10 cellular contexts compared by ENCODE assay signal in genomic region chr9:131630206-131630831, GRCh38.
A peak's percentile ranks its signal among the peaks of the same experiment; 100 is the strongest.
DNase-seq lines count a peak whose midpoint lies in the region; ATAC-seq and TF ChIP-seq lines count a peak whose summit lies in the region.
"Had no signal": no experiment of that assay in that cellular context is flagged by ENCODE, and none has a peak within 500 bp of the region (broad histone marks: within the 10 kb centered on the region; RNA-seq: fewer than 3 reads in every experiment).

No MANE protein-coding gene starts in this region.

- H4K20me1 ChIP-seq in OCI-LY7 (ENCODE audit: insufficient read depth, low read length) = 0 out of 2 replicates have a peak, but pooled peaks cover 3% of the 10 kb centered on the region

- H3K9me2 ChIP-seq in OCI-LY7 (ENCODE audit: insufficient read depth, low read length) = no peaks in the 10 kb centered on the region

- H3K79me2 ChIP-seq in OCI-LY7 (ENCODE audit: insufficient read depth, low read depth, low read length) = peaks cover 26% of the 10 kb centered on the region; the same call in 1 of the 2 replicates

- CTCF ChIA-PET in OCI-LY7 (lab: Charles Lee; ENCODE audit: unreplicated experiment) = interaction anchor here (0.6 kb wide), 2 partner anchors 93 to 149 kb away, joined by 3 to 5 read pairs; no protein-coding TSS in a partner anchor
- CTCF ChIA-PET in naive thymus-derived CD4-positive, alpha-beta T cell (lab: Charles Lee) = interaction anchor here (1.0 kb wide), 1 partner anchor 10 kb away, joined by 3 read pairs; no protein-coding TSS in a partner anchor

- no peaks in the 10 kb centered on the region for H3K27me3 Mint-ChIP-seq in naive thymus-derived CD4-positive, alpha-beta T cell

- intact Hi-C loops in OCI-LY7 (cut with micrococcal nuclease; ENCODE audit: unreplicated experiment) (no loop called here), posterior cingulate gyrus (cut with DNase I) (no loop called here)
- intact Hi-C loops in naive thymus-derived CD4-positive, alpha-beta T cell (cut with micrococcal nuclease) = no loop called here

- peak overlapping the region; percentile 14; the same call in 1 of the 2 replicates for H3K4me2 ChIP-seq in OCI-LY7 (ENCODE audit: low read length)

- peaks cover 93% of the 10 kb centered on the region for H3K36me3 ChIP-seq in OCI-LY7 (ENCODE audit: insufficient read depth, low read length)
- peaks cover 0 to 41% (median 0%) of the 10 kb centered on the region in 3 experiments for H3K36me3 ChIP-seq in naive thymus-derived CD4-positive, alpha-beta T cell (ENCODE audit: control insufficient read depth in 2 of 3, insufficient read depth in 3 of 3, low read length in 3 of 3)

- peaks cover 0 to 27% (median 16%) of the 10 kb centered on the region in 5 donors for H3K36me3 Mint-ChIP-seq in naive thymus-derived CD4-positive, alpha-beta T cell

- POLR2A ChIA-PET in OCI-LY7 (lab: Charles Lee) = interaction anchor here (1.0 to 1.1 kb wide), 2 partner anchors 11 to 66 kb away, joined by 3 to 4 read pairs; no protein-coding TSS in a partner anchor
- POLR2A ChIA-PET in naive thymus-derived CD4-positive, alpha-beta T cell (lab: Charles Lee) = no interaction called here

- H3K27ac Mint-ChIP-seq in naive thymus-derived CD4-positive, alpha-beta T cell = peak overlapping the region in 4 of 9 donors; percentile 6 to 81 (median 59)

- H3K9me3 Mint-ChIP-seq in naive thymus-derived CD4-positive, alpha-beta T cell = no peaks in the 10 kb centered on the region

- ATAC-seq in naive thymus-derived CD4-positive, alpha-beta T cell = peak; percentile 6

- H3K4me1 Mint-ChIP-seq in naive thymus-derived CD4-positive, alpha-beta T cell = peaks cover 5 to 73% (median 16%) of the 10 kb centered on the region in 7 donors

- peak overlapping the region; percentile 31; the same call in 1 of the 2 replicates for H3K4me3 ChIP-seq in GM12864 (ENCODE audit: low read depth, low read length)
- no peak overlapping the region for H3K4me3 ChIP-seq in OCI-LY7 (ENCODE audit: low read depth, low read length, poor library complexity, severe bottlenecking)
- no peak overlapping the region for H3K4me3 ChIP-seq in naive thymus-derived CD4-positive, alpha-beta T cell (ENCODE audit: low read length)

- H3K4me1 ChIP-seq in OCI-LY7 (ENCODE audit: insufficient read depth, low read length, poor library complexity, severe bottlenecking) = peaks cover 31% of the 10 kb centered on the region
- H3K4me1 ChIP-seq in naive thymus-derived CD4-positive, alpha-beta T cell (ENCODE audit: control insufficient read depth in 2 of 2, insufficient read depth in 2 of 2, low read length in 2 of 2) = peaks cover 7 to 48% of the 10 kb centered on the region in 2 donors

- H3K4me3 Mint-ChIP-seq in naive thymus-derived CD4-positive, alpha-beta T cell = peak overlapping the region in 1 of 10 donors; percentile 30

- no peak overlapping the region for H2AFZ ChIP-seq in OCI-LY7 (ENCODE audit: low read length)

- DNase-seq in GM12864 (ENCODE audit: low read depth) (no peak), GM20000 (ENCODE audit: low spot score) (peak; percentile 61), OCI-LY7 (ENCODE audit: low spot score) (no peak), AG08396 (ENCODE audit: low spot score) (no peak), posterior cingulate gyrus (no peak), SIG-M5 (lab: John Stamatoyannopoulos, UW) (no peak), DMS 273 (lab: John Stamatoyannopoulos, UW; ENCODE audit: unreplicated experiment) (no peak)
- DNase-seq in naive thymus-derived CD4-positive, alpha-beta T cell = no peak
- DNase-seq: NCI-H510A had no signal

- no peaks in the 10 kb centered on the region for H3K9me3 ChIP-seq in OCI-LY7 (ENCODE audit: low read length)
- H3K9me3 ChIP-seq in naive thymus-derived CD4-positive, alpha-beta T cell (ENCODE audit: control insufficient read depth in 2 of 3, low read length in 3 of 3) = no peaks in the 10 kb centered on the region

- TF ChIP-seq CTCF in GM12864 (IDR thresholded peaks at IDR 0.05; ENCODE audit: low read depth, low read length, missing control alignments) (no peak), GM20000 (IDR thresholded peaks at IDR 0.05; ENCODE audit: extremely low read depth, missing control alignments) (no peak), OCI-LY7 (conservative IDR thresholded peaks at IDR 0.05; ENCODE audit: low read length) (no peak)

- no peaks in the 10 kb centered on the region for H3K27me3 ChIP-seq in naive thymus-derived CD4-positive, alpha-beta T cell (ENCODE audit: control insufficient read depth in 2 of 2, insufficient read depth in 2 of 2, low read length in 2 of 2)

- no TSS peak for BruUV-seq in OCI-LY7 (replicated peaks; lab: Mats Ljungman, UMichigan)

- H3K27ac ChIP-seq in OCI-LY7 (ENCODE audit: low read depth, low read length, poor library complexity, severe bottlenecking) = peak overlapping the region; percentile 30
- no peak overlapping the region for H3K27ac ChIP-seq in naive thymus-derived CD4-positive, alpha-beta T cell (ENCODE audit: low read depth, low read length)
- H3K27ac ChIP-seq: epithelial cell of prostate had no signal
